In the genomic region with DNA sequence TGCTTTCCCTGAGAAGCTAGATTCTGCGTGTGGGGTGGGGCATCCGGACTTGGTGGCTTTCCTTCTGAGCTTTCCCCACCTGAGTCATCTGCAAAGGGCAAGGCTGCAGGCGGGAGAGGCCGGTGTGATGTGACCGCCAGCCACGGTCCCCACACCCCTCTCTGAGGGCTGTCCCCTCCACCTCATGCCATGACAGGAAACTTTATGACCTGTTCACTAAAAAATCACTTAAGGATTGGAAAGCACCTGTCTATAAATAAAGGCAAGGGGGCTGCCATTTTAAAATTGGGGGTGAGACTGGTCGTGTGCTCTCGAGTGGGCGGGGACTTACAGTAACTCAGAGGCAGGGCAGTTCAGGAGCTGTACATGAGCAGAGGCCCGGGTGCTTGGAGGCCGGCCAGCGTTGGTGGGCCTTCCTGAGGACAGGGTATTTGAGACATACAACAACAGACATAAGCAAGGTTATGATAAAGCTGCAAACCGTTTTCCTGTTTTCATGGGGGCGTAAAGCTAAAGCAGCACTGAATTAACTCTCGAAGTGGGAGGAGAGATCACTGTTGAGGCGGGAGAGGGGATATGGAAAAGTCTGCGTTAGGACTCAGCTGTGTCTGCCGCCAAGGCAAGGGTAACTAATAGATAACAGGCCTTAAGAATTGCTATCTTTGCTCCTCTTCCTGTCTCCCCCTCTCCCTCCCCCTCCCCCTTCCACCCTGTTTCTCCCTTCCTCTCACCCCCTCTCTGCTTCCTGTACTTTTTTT, we compare ENCODE assay signal across 1 cellular context.
A peak's percentile ranks its signal among the peaks of the same experiment; 100 is the strongest.
TF ChIP-seq lines count a peak whose summit lies in the region.

No MANE protein-coding gene starts in this region.

TF ChIP-seq in K562, 482 proteins besides CTCF, POLR2A, EP300 and RAD21 (continued from another document and continues in another):
- TF ChIP-seq, protein P1, sequence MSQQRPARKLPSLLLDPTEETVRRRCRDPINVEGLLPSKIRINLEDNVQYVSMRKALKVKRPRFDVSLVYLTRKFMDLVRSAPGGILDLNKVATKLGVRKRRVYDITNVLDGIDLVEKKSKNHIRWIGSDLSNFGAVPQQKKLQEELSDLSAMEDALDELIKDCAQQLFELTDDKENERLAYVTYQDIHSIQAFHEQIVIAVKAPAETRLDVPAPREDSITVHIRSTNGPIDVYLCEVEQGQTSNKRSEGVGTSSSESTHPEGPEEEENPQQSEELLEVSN (IDR thresholded peaks at IDR 0.05; ENCODE audit: borderline replicate concordance in 1 of 2, extremely low read depth in 1 of 2, insufficient read depth in 1 of 2, insufficient read length in 1 of 2, low read depth in 1 of 2, low read length in 1 of 2, poor library complexity in 1 of 2, severe bottlenecking in 1 of 2) = peak in 1 of 2 experiments; percentile 90
- TF ChIP-seq HOXB6 (CRISPR knock-in tag; IDR thresholded peaks at IDR 0.05; ENCODE audit: borderline replicate concordance) (no peak), GTF2A2 (tag; IDR thresholded peaks at IDR 0.05) (no peak), ZNF197 (CRISPR knock-in tag; IDR thresholded peaks at IDR 0.05; ENCODE audit: low read depth) (no peak), SRF (CRISPR knock-in tag; IDR thresholded peaks at IDR 0.05) (no peak), ARID2 (IDR thresholded peaks at IDR 0.05) (no peak), PRMT5 (CRISPR knock-in tag; IDR thresholded peaks at IDR 0.05) (no peak), EZH2 (IDR thresholded peaks at IDR 0.05; ENCODE audit: borderline replicate concordance, low read depth, low read length) (no peak), ARID1B (IDR thresholded peaks at IDR 0.05) (peak; percentile 89), NELFE (IDR thresholded peaks at IDR 0.05; ENCODE audit: insufficient read depth, insufficient read length) (no peak), ZNF507 (tag; conservative IDR thresholded peaks at IDR 0.05) (no peak), KAT7 (CRISPR knock-in tag; IDR thresholded peaks at IDR 0.05; ENCODE audit: borderline replicate concordance) (no peak), PCBP2 (IDR thresholded peaks at IDR 0.05; ENCODE audit: low read depth, low read length, poor library complexity, severe bottlenecking) (no peak), PHF20 (IDR thresholded peaks at IDR 0.05; ENCODE audit: partially characterized antibody) (no peak), JUN (IDR thresholded peaks at IDR 0.05; ENCODE audit: borderline replicate concordance, low read depth, low read length) (peak; percentile 19), JUN (CRISPR knock-in tag; IDR thresholded peaks at IDR 0.05; ENCODE audit: borderline replicate concordance) (no peak), NR1H2 (CRISPR knock-in tag; IDR thresholded peaks at IDR 0.05) (no peak), ZC3H8 (IDR thresholded peaks at IDR 0.05) (peak; percentile 53; the same call in 1 of the 2 replicates), HEY1 (CRISPR knock-in tag; IDR thresholded peaks at IDR 0.05; ENCODE audit: borderline replicate concordance) (no peak), ZFP30 (CRISPR knock-in tag; IDR thresholded peaks at IDR 0.05; ENCODE audit: borderline replicate concordance) (no peak), HDAC6 (IDR thresholded peaks at IDR 0.05; ENCODE audit: low read depth, low read length) (no peak), POLR2B (IDR thresholded peaks at IDR 0.05; ENCODE audit: low read depth, partially characterized antibody) (peak; percentile 69), FOXJ3 (CRISPR knock-in tag; IDR thresholded peaks at IDR 0.05) (no peak), ADNP (tag; IDR thresholded peaks at IDR 0.05) (no peak), TEAD2 (tag; IDR thresholded peaks at IDR 0.05) (no peak), SREBF2 (CRISPR knock-in tag; IDR thresholded peaks at IDR 0.05) (no peak), EP400 (IDR thresholded peaks at IDR 0.05) (peak; percentile 79), PCBP1 (IDR thresholded peaks at IDR 0.05; ENCODE audit: low read depth, low read length, poor library complexity, severe bottlenecking) (no peak), RNF2 (IDR thresholded peaks at IDR 0.05) (peak; percentile 90), BCL6 (CRISPR knock-in tag; IDR thresholded peaks at IDR 0.05) (0 out of 2 replicates have a peak, but pooled peaks have one; percentile 43), MEF2A (IDR thresholded peaks at IDR 0.05; ENCODE audit: control insufficient read depth, low read depth, low read length) (0 out of 2 replicates have a peak, but pooled peaks have one; percentile 5), PTRF (tag; IDR thresholded peaks at IDR 0.05) (no peak), RBM17 (IDR thresholded peaks at IDR 0.05; ENCODE audit: borderline replicate concordance, low read depth, low read length) (no peak), ZNF780A (CRISPR knock-in tag; IDR thresholded peaks at IDR 0.05) (no peak), BHLHE40 (IDR thresholded peaks at IDR 0.05; ENCODE audit: low read length) (peak; percentile 33; the same call in 1 of the 2 replicates), NFIX (CRISPR knock-in tag; IDR thresholded peaks at IDR 0.05; ENCODE audit: low read depth) (0 out of 2 replicates have a peak, but pooled peaks have one; percentile 20), ZNF589 (CRISPR knock-in tag; IDR thresholded peaks at IDR 0.05; ENCODE audit: low read depth) (peak; percentile 84), CHCHD3 (CRISPR knock-in tag; IDR thresholded peaks at IDR 0.05) (no peak)
- TF ChIP-seq, protein P2, sequence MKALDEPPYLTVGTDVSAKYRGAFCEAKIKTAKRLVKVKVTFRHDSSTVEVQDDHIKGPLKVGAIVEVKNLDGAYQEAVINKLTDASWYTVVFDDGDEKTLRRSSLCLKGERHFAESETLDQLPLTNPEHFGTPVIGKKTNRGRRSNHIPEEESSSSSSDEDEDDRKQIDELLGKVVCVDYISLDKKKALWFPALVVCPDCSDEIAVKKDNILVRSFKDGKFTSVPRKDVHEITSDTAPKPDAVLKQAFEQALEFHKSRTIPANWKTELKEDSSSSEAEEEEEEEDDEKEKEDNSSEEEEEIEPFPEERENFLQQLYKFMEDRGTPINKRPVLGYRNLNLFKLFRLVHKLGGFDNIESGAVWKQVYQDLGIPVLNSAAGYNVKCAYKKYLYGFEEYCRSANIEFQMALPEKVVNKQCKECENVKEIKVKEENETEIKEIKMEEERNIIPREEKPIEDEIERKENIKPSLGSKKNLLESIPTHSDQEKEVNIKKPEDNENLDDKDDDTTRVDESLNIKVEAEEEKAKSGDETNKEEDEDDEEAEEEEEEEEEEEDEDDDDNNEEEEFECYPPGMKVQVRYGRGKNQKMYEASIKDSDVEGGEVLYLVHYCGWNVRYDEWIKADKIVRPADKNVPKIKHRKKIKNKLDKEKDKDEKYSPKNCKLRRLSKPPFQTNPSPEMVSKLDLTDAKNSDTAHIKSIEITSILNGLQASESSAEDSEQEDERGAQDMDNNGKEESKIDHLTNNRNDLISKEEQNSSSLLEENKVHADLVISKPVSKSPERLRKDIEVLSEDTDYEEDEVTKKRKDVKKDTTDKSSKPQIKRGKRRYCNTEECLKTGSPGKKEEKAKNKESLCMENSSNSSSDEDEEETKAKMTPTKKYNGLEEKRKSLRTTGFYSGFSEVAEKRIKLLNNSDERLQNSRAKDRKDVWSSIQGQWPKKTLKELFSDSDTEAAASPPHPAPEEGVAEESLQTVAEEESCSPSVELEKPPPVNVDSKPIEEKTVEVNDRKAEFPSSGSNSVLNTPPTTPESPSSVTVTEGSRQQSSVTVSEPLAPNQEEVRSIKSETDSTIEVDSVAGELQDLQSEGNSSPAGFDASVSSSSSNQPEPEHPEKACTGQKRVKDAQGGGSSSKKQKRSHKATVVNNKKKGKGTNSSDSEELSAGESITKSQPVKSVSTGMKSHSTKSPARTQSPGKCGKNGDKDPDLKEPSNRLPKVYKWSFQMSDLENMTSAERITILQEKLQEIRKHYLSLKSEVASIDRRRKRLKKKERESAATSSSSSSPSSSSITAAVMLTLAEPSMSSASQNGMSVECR (CRISPR knock-in tag; IDR thresholded peaks at IDR 0.05) = 0 out of 2 replicates have a peak, but pooled peaks have one; percentile 31
- TF ChIP-seq, protein P3, sequence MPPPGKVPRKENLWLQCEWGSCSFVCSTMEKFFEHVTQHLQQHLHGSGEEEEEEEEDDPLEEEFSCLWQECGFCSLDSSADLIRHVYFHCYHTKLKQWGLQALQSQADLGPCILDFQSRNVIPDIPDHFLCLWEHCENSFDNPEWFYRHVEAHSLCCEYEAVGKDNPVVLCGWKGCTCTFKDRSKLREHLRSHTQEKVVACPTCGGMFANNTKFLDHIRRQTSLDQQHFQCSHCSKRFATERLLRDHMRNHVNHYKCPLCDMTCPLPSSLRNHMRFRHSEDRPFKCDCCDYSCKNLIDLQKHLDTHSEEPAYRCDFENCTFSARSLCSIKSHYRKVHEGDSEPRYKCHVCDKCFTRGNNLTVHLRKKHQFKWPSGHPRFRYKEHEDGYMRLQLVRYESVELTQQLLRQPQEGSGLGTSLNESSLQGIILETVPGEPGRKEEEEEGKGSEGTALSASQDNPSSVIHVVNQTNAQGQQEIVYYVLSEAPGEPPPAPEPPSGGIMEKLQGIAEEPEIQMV (tag; conservative IDR thresholded peaks at IDR 0.05; ENCODE audit: low read depth) = no peak
- TF ChIP-seq, protein P4, sequence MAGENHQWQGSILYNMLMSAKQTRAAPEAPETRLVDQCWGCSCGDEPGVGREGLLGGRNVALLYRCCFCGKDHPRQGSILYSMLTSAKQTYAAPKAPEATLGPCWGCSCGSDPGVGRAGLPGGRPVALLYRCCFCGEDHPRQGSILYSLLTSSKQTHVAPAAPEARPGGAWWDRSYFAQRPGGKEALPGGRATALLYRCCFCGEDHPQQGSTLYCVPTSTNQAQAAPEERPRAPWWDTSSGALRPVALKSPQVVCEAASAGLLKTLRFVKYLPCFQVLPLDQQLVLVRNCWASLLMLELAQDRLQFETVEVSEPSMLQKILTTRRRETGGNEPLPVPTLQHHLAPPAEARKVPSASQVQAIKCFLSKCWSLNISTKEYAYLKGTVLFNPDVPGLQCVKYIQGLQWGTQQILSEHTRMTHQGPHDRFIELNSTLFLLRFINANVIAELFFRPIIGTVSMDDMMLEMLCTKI (IDR thresholded peaks at IDR 0.05; ENCODE audit: partially characterized antibody) = no peak
- TF ChIP-seq, protein P5, sequence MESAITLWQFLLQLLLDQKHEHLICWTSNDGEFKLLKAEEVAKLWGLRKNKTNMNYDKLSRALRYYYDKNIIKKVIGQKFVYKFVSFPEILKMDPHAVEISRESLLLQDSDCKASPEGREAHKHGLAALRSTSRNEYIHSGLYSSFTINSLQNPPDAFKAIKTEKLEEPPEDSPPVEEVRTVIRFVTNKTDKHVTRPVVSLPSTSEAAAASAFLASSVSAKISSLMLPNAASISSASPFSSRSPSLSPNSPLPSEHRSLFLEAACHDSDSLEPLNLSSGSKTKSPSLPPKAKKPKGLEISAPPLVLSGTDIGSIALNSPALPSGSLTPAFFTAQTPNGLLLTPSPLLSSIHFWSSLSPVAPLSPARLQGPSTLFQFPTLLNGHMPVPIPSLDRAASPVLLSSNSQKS (CRISPR knock-in tag; IDR thresholded peaks at IDR 0.05) = no peak
- TF ChIP-seq, protein P6, sequence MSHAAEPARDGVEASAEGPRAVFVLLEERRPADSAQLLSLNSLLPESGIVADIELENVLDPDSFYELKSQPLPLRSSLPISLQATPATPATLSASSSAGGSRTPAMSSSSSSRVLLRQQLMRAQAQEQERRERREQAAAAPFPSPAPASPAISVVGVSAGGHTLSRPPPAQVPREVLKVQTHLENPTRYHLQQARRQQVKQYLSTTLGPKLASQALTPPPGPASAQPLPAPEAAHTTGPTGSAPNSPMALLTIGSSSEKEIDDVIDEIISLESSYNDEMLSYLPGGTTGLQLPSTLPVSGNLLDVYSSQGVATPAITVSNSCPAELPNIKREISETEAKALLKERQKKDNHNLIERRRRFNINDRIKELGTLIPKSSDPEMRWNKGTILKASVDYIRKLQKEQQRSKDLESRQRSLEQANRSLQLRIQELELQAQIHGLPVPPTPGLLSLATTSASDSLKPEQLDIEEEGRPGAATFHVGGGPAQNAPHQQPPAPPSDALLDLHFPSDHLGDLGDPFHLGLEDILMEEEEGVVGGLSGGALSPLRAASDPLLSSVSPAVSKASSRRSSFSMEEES (CRISPR knock-in tag; IDR thresholded peaks at IDR 0.05) = no peak
- TF ChIP-seq, protein P7, sequence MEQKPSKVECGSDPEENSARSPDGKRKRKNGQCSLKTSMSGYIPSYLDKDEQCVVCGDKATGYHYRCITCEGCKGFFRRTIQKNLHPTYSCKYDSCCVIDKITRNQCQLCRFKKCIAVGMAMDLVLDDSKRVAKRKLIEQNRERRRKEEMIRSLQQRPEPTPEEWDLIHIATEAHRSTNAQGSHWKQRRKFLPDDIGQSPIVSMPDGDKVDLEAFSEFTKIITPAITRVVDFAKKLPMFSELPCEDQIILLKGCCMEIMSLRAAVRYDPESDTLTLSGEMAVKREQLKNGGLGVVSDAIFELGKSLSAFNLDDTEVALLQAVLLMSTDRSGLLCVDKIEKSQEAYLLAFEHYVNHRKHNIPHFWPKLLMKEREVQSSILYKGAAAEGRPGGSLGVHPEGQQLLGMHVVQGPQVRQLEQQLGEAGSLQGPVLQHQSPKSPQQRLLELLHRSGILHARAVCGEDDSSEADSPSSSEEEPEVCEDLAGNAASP (IDR thresholded peaks at IDR 0.05) = no peak
- TF ChIP-seq, protein P8, sequence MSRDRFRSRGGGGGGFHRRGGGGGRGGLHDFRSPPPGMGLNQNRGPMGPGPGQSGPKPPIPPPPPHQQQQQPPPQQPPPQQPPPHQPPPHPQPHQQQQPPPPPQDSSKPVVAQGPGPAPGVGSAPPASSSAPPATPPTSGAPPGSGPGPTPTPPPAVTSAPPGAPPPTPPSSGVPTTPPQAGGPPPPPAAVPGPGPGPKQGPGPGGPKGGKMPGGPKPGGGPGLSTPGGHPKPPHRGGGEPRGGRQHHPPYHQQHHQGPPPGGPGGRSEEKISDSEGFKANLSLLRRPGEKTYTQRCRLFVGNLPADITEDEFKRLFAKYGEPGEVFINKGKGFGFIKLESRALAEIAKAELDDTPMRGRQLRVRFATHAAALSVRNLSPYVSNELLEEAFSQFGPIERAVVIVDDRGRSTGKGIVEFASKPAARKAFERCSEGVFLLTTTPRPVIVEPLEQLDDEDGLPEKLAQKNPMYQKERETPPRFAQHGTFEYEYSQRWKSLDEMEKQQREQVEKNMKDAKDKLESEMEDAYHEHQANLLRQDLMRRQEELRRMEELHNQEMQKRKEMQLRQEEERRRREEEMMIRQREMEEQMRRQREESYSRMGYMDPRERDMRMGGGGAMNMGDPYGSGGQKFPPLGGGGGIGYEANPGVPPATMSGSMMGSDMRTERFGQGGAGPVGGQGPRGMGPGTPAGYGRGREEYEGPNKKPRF (IDR thresholded peaks at IDR 0.05; ENCODE audit: low read depth, low read length) = no peak
- TF ChIP-seq, protein P9, sequence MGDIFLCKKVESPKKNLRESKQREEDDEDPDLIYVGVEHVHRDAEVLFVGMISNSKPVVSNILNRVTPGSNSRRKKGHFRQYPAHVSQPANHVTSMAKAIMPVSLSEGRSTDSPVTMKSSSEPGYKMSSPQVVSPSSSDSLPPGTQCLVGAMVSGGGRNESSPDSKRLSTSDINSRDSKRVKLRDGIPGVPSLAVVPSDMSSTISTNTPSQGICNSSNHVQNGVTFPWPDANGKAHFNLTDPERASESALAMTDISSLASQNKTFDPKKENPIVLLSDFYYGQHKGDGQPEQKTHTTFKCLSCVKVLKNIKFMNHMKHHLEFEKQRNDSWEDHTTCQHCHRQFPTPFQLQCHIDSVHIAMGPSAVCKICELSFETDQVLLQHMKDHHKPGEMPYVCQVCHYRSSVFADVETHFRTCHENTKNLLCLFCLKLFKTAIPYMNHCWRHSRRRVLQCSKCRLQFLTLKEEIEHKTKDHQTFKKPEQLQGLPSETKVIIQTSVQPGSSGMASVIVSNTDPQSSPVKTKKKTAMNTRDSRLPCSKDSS (IDR thresholded peaks at IDR 0.05; ENCODE audit: low read depth, partially characterized antibody) = no peak
- TF ChIP-seq, protein P10, sequence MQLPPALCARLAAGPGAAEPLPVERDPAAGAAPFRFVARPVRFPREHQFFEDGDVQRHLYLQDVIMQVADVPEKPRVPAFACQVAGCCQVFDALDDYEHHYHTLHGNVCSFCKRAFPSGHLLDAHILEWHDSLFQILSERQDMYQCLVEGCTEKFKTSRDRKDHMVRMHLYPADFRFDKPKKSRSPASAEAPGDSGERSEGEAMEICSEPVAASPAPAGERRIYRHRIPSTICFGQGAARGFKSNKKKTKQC (CRISPR knock-in tag; IDR thresholded peaks at IDR 0.05) = peak; percentile 57; the same call in 1 of the 2 replicates
